ENCODE assay signal across 9 cellular contexts in genomic region chr15:76150508-76150907, GRCh38.
DNase-seq lines count a peak whose midpoint lies in the region; ATAC-seq and TF ChIP-seq lines count a peak whose summit lies in the region.
"Had no signal": no experiment of that assay in that cellular context is flagged by ENCODE, and none has a peak within 500 bp of the region (broad histone marks: within the 10 kb centered on the region; RNA-seq: fewer than 3 reads in every experiment).

No MANE protein-coding gene starts in this region.

- peaks cover 36% of the 10 kb centered on the region for H3K4me1 ChIP-seq in suprapubic skin

- H3K4me3 ChIP-seq in suprapubic skin = peak overlapping the region; percentile 12

- H3K27ac ChIP-seq in suprapubic skin = peak overlapping the region; percentile 75

- DNase-seq in activated CD8-positive, alpha-beta memory T cell treated with anti-CD3 and anti-CD28 coated beads, Interleukin-2, amount 10 ng/mL, durations not matched to agents 7 days and 5 days = no peak
- DNase-seq in activated CD8-positive, alpha-beta memory T cell treated with anti-CD3 and anti-CD28 coated beads, Interleukin-2, amount 50 U/mL, for 48 hours = no peak
- DNase-seq in M059J (ENCODE audit: low read depth) (peak; percentile 8), suprapubic skin (ENCODE audit: low spot score in 2 of 2) (no peak), GM13977 (ENCODE audit: low spot score) (no peak), DMS114 treated with DMSO at 0.1 percent for 48 hours (lab: John Stamatoyannopoulos, UW; ENCODE audit: unreplicated experiment) (no peak), GM10248 (ENCODE audit: extremely low spot score) (no peak)
- no peak for DNase-seq in effector memory CD8-positive, alpha-beta T cell

- H3K9me3 ChIP-seq in suprapubic skin = no peaks in the 10 kb centered on the region

- H3K36me3 Mint-ChIP-seq in activated CD8-positive, alpha-beta memory T cell treated with anti-CD3 and anti-CD28 coated beads, Interleukin-2, amount 10 ng/mL, durations not matched to agents 7 days and 5 days = no peaks in the 10 kb centered on the region
- peaks cover 6% of the 10 kb centered on the region for H3K36me3 Mint-ChIP-seq in effector memory CD8-positive, alpha-beta T cell (ENCODE audit: insufficient read depth)
- H3K36me3 Mint-ChIP-seq: IgD-negative memory B cell had no signal

- no peak for TF ChIP-seq EP300 in suprapubic skin (IDR thresholded peaks at IDR 0.05)

- no peak for TF ChIP-seq CTCF in suprapubic skin (IDR thresholded peaks at IDR 0.05)
- TF ChIP-seq CTCF in GM13977 (IDR thresholded peaks at IDR 0.05; ENCODE audit: extremely low read depth, insufficient read depth, missing control alignments) = no peak
- TF ChIP-seq CTCF in GM10248 (IDR thresholded peaks at IDR 0.05; ENCODE audit: control extremely low read depth, extremely low read depth, low read depth, missing control alignments) = no peak

- TF ChIP-seq POLR2A in suprapubic skin (IDR thresholded peaks at IDR 0.05) = no peak

- no peaks in the 10 kb centered on the region for H3K9me3 Mint-ChIP-seq in activated CD8-positive, alpha-beta memory T cell treated with anti-CD3 and anti-CD28 coated beads, Interleukin-2, amount 10 ng/mL, durations not matched to agents 7 days and 5 days (ENCODE audit: low read depth)
- H3K9me3 Mint-ChIP-seq in effector memory CD8-positive, alpha-beta T cell = no peaks in the 10 kb centered on the region
- H3K9me3 Mint-ChIP-seq: IgD-negative memory B cell had no signal

- H3K27me3 Mint-ChIP-seq in activated CD8-positive, alpha-beta memory T cell treated with anti-CD3 and anti-CD28 coated beads, Interleukin-2, amount 10 ng/mL, durations not matched to agents 7 days and 5 days = peaks cover 22% of the 10 kb centered on the region
- H3K27me3 Mint-ChIP-seq in effector memory CD8-positive, alpha-beta T cell = peaks cover 15 to 17% of the 10 kb centered on the region in 2 donors

- POLR2A ChIA-PET in GM10248 (lab: Yijun Ruan, JAX) = interaction anchor here (0.6 kb wide), 1 partner anchor 127 kb away, joined by 4 read pairs; no protein-coding TSS in a partner anchor

- in situ Hi-C loops in GM13977 (cut with MboI; ENCODE audit: low pct_unique_long_range_greater_than_20kb, low sequenced_read_pairs, unreplicated experiment) = no loop called here

- ATAC-seq in activated CD8-positive, alpha-beta memory T cell treated with anti-CD3 and anti-CD28 coated beads, Interleukin-2, amount 10 ng/mL, durations not matched to agents 7 days and 5 days = peak; percentile 14
- peak; percentile 17 for ATAC-seq in effector memory CD8-positive, alpha-beta T cell (replicated peaks)

- 23% methylated on average over 6 of the region's 7 CpGs for WGBS in suprapubic skin

- H3K36me3 ChIP-seq in suprapubic skin = no peaks in the 10 kb centered on the region

- H3K4me1 Mint-ChIP-seq in activated CD8-positive, alpha-beta memory T cell treated with anti-CD3 and anti-CD28 coated beads, Interleukin-2, amount 10 ng/mL, durations not matched to agents 7 days and 5 days = peaks cover 20% of the 10 kb centered on the region
- H3K4me1 Mint-ChIP-seq in effector memory CD8-positive, alpha-beta T cell (ENCODE audit: low read depth in 2 of 2) = peaks cover 8 to 10% of the 10 kb centered on the region in 2 donors

- no peaks in the 10 kb centered on the region for H3K27me3 ChIP-seq in suprapubic skin

- CTCF ChIA-PET in activated CD8-positive, alpha-beta memory T cell treated with anti-CD3 and anti-CD28 coated beads, Interleukin-2, amount 10 ng/mL, durations not matched to agents 7 days and 5 days (lab: Charles Lee) = interaction anchor here (0.6 to 5.2 kb wide), 20 partner anchors 8 to 376 kb away, joined by 3 to 82 read pairs (median 4); partner anchors contain the start of gene TMEM266
- CTCF ChIA-PET in GM10248 (lab: Yijun Ruan, JAX) = interaction anchor here (0.6 to 14.9 kb wide), 14 partner anchors 8 to 678 kb away, joined by 3 to 292 read pairs (median 4); partner anchors contain the start of gene TMEM266

- no peak overlapping the region for H3K27ac Mint-ChIP-seq in activated CD8-positive, alpha-beta memory T cell treated with anti-CD3 and anti-CD28 coated beads, Interleukin-2, amount 10 ng/mL, durations not matched to agents 7 days and 5 days
- H3K27ac Mint-ChIP-seq in effector memory CD8-positive, alpha-beta T cell = no peak overlapping the region

- H3K4me3 Mint-ChIP-seq in activated CD8-positive, alpha-beta memory T cell treated with anti-CD3 and anti-CD28 coated beads, Interleukin-2, amount 10 ng/mL, durations not matched to agents 7 days and 5 days = no peak overlapping the region
- no peak overlapping the region for H3K4me3 Mint-ChIP-seq in effector memory CD8-positive, alpha-beta T cell
